In the genomic region with DNA sequence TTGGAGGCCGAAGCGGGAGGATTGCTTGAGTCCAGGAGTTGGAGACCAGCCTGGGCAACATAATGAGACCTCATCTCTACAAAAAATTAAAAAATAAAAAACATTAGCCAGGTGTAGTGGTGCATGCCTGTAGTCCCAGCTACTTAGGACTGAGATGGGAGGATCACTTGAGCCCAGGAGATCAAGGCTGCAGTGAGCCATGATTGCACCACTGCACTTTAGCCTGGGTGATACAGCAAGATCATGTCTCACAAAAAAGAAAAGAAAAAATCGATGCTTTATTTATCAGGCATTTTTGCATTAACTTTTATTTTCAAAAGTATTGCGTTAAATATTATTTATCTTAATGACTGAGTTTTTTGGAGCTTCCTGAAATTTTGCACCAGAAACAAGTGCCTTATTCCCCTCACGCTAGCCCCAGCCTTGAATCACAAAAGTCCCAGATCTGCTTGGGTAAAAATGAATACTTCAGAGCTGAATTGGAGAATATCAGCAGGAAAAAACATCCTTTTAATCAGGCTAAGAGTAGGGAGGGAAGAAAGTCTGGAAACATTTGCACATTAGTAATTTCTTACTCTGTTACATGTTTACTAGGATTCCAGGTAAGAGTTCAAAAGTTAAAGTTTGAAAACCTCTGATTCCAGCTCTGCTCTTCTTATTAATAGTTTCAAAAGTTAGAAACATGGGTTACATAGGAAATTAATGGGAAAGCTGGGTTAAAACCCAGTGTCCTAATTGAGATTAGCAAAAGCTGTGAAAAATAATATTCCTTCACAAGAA, we compare ENCODE assay signal across 29 cellular contexts.
"Had no signal": no experiment of that assay in that cellular context is flagged by ENCODE, and none has a peak within 500 bp of the region (broad histone marks: within the 10 kb centered on the region; RNA-seq: fewer than 3 reads in every experiment).

No MANE protein-coding gene starts in this region.

- ATAC-seq: natural killer cell; psoas muscle; right cardiac atrium; sciatic nerve; stimulated activated effector memory CD8-positive, alpha-beta T cell treated with anti-CD3 and anti-CD28 coated beads, Interleukin-12 subunit alpha, Interleukin-12 subunit beta, amount 100 ng/mL, for 72 hours; stimulated activated naive B cell treated with anti-CD40 and anti-IgM and Interleukin-4, amounts not matched to agents 10 μg/mL and 1 μg/mL and 100 μg/mL, for 72 hours had no signal

- H3K4me1 Mint-ChIP-seq: natural killer cell; nephron; stimulated activated effector memory CD8-positive, alpha-beta T cell treated with anti-CD3 and anti-CD28 coated beads, Interleukin-12 subunit alpha, Interleukin-12 subunit beta, amount 100 ng/mL, for 72 hours had no signal

- H3K9ac ChIP-seq: neural progenitor cell, parathyroid adenoma had no signal

- H3K4me1 ChIP-seq: parathyroid adenoma, psoas muscle, stomach, thyroid gland, vagina had no signal

- FAIRE-seq: urothelium cell line had no signal

- H3K36me3 ChIP-seq: neural progenitor cell, ovary, spleen, stomach, thoracic aorta, thyroid gland, tibial nerve, upper lobe of left lung, vagina had no signal

- H3K9me3 ChIP-seq: ovary, psoas muscle, spleen, stomach, thoracic aorta, thyroid gland, tibial nerve, upper lobe of left lung, vagina had no signal

- H3K27ac Mint-ChIP-seq: natural killer cell; nephron; neural progenitor cell; progenitor cell of endocrine pancreas; stimulated activated effector memory CD8-positive, alpha-beta T cell treated with anti-CD3 and anti-CD28 coated beads, Interleukin-12 subunit alpha, Interleukin-12 subunit beta, amount 100 ng/mL, for 72 hours; stimulated activated naive B cell treated with anti-CD40 and anti-IgM and Interleukin-4, amounts not matched to agents 10 μg/mL and 1 μg/mL and 100 μg/mL, for 72 hours; stimulated activated naive CD8-positive, alpha-beta T cell treated with anti-CD3 and anti-CD28 coated beads, Interleukin-15, Interleukin-2, amounts not matched to agents 100 ng/mL and 50 ng/mL, for 24 hours had no signal

- DNase-seq: natural killer cell; occipital lobe; ovary; posterior cingulate gyrus; psoas muscle; right cardiac atrium; spleen; stimulated activated CD4-positive, alpha-beta T cell treated with anti-CD3 and anti-CD28 coated beads, Interleukin-12 subunit alpha, Interleukin-12 subunit beta, amount 100 ng/mL, for 4 hours; stimulated activated CD4-positive, alpha-beta T cell treated with anti-CD3 and anti-CD28 coated beads, Interleukin-1b, Interleukin-23, amount 100 ng/mL, for 48 hours; stimulated activated CD4-positive, alpha-beta T cell treated with anti-CD3 and anti-CD28 coated beads, Interleukin-4, amount 100 ng/mL, for 1 hour; stimulated activated naive B cell treated with anti-CD40 and anti-IgM and Interleukin-4, amounts not matched to agents 10 μg/mL and 1 μg/mL and 100 μg/mL, for 72 hours; stimulated activated naive CD4-positive, alpha-beta T cell treated with Interleukin-2 at 50 U/mL for 16 hours; stomach; thyroid gland; trophoblast cell; upper lobe of left lung had no signal

- H3K36me3 Mint-ChIP-seq: natural killer cell; neural progenitor cell; stimulated activated effector memory CD8-positive, alpha-beta T cell treated with anti-CD3 and anti-CD28 coated beads, Interleukin-12 subunit alpha, Interleukin-12 subunit beta, amount 100 ng/mL, for 72 hours had no signal

- H3K4me2 ChIP-seq: neural progenitor cell, smooth muscle cell had no signal

- H3K27me3 ChIP-seq: neural progenitor cell, ovary, spleen, stomach, thyroid gland, tibial nerve, upper lobe of left lung, vagina had no signal

- H3K79me2 ChIP-seq: parathyroid adenoma had no signal

- H3K4me3 ChIP-seq: neural progenitor cell, ovary, psoas muscle, skin epidermis, smooth muscle cell, spleen, stomach, thoracic aorta, thyroid gland, tibial nerve, upper lobe of left lung, vagina had no signal

- H3K4me3 Mint-ChIP-seq: natural killer cell; nephron; neural progenitor cell; stimulated activated effector memory CD8-positive, alpha-beta T cell treated with anti-CD3 and anti-CD28 coated beads, Interleukin-12 subunit alpha, Interleukin-12 subunit beta, amount 100 ng/mL, for 72 hours; stimulated activated naive B cell treated with anti-CD40 and anti-IgM and Interleukin-4, amounts not matched to agents 10 μg/mL and 1 μg/mL and 100 μg/mL, for 72 hours; stimulated activated naive CD8-positive, alpha-beta T cell treated with anti-CD3 and anti-CD28 coated beads, Interleukin-15, Interleukin-2, amounts not matched to agents 100 ng/mL and 50 ng/mL, for 24 hours had no signal

- H3K27me3 Mint-ChIP-seq: progenitor cell of endocrine pancreas; stimulated activated naive B cell treated with anti-CD40 and anti-IgM and Interleukin-4, amounts not matched to agents 10 μg/mL and 1 μg/mL and 100 μg/mL, for 72 hours; stimulated activated naive CD8-positive, alpha-beta T cell treated with anti-CD3 and anti-CD28 coated beads, Interleukin-15, Interleukin-2, amounts not matched to agents 100 ng/mL and 50 ng/mL, for 24 hours had no signal

- H3K9me3 Mint-ChIP-seq: natural killer cell; nephron; stimulated activated effector memory CD8-positive, alpha-beta T cell treated with anti-CD3 and anti-CD28 coated beads, Interleukin-12 subunit alpha, Interleukin-12 subunit beta, amount 100 ng/mL, for 72 hours; stimulated activated naive B cell treated with anti-CD40 and anti-IgM and Interleukin-4, amounts not matched to agents 10 μg/mL and 1 μg/mL and 100 μg/mL, for 72 hours; stimulated activated naive CD8-positive, alpha-beta T cell treated with anti-CD3 and anti-CD28 coated beads, Interleukin-15, Interleukin-2, amounts not matched to agents 100 ng/mL and 50 ng/mL, for 24 hours had no signal

- H3K27ac ChIP-seq: neural progenitor cell, ovary, parathyroid adenoma, psoas muscle, skin epidermis, spleen, stomach, thoracic aorta, thyroid gland, upper lobe of left lung, vagina had no signal

- H2AFZ ChIP-seq: neural progenitor cell, parathyroid adenoma had no signal
